Comparison of ENCODE assay signal across 13 cellular contexts in genomic region chr2:13651684-13652131, GRCh38.
A peak's percentile ranks its signal among the peaks of the same experiment; 100 is the strongest.
DNase-seq lines count a peak whose midpoint lies in the region; ATAC-seq and TF ChIP-seq lines count a peak whose summit lies in the region.
"Had no signal": no experiment of that assay in that cellular context is flagged by ENCODE, and none has a peak within 500 bp of the region (broad histone marks: within the 10 kb centered on the region; RNA-seq: fewer than 3 reads in every experiment).

No MANE protein-coding gene starts in this region.

- DNase-seq in posterior vena cava (ENCODE audit: low spot score) (no peak), COLO668 (lab: John Stamatoyannopoulos, UW; ENCODE audit: unreplicated experiment) (no peak), NCI-H526 (lab: John Stamatoyannopoulos, UW) (no peak)
- no peak for DNase-seq in activated CD8-positive, alpha-beta memory T cell treated with anti-CD3 and anti-CD28 coated beads, Interleukin-2, amount 10 ng/mL, durations not matched to agents 7 days and 5 days
- DNase-seq: activated CD8-positive, alpha-beta T cell treated with anti-CD3 and anti-CD28 coated beads, Interleukin-2, amount 10 ng/mL, durations not matched to agents 7 days and 5 days; activated gamma-delta T cell; left lung; MG63 had no signal

- intact Hi-C loops in posterior vena cava (cut with DNase I) = no loop called here

- no peak for TF ChIP-seq POLR2A in GM18505 (IDR thresholded peaks at IDR 0.05; ENCODE audit: borderline replicate concordance, extremely low read depth, insufficient read depth, insufficient read length)

- no peak overlapping the region for H3K27ac Mint-ChIP-seq in activated CD8-positive, alpha-beta memory T cell treated with anti-CD3 and anti-CD28 coated beads, Interleukin-2, amount 10 ng/mL, durations not matched to agents 7 days and 5 days
- H3K27ac Mint-ChIP-seq: activated CD8-positive, alpha-beta T cell treated with anti-CD3 and anti-CD28 coated beads, Interleukin-2, amount 10 ng/mL, durations not matched to agents 7 days and 5 days; dendritic cell treated with granulocyte-macrophage colony-stimulating factor and Interleukin-4, amounts not matched to agents 40 ng/mL and 50 ng/mL, for 4 days had no signal

- H3K4me3 Mint-ChIP-seq in activated CD8-positive, alpha-beta memory T cell treated with anti-CD3 and anti-CD28 coated beads, Interleukin-2, amount 10 ng/mL, durations not matched to agents 7 days and 5 days = no peak overlapping the region
- H3K4me3 Mint-ChIP-seq: activated CD8-positive, alpha-beta T cell treated with anti-CD3 and anti-CD28 coated beads, Interleukin-2, amount 10 ng/mL, durations not matched to agents 7 days and 5 days; dendritic cell treated with granulocyte-macrophage colony-stimulating factor and Interleukin-4, amounts not matched to agents 40 ng/mL and 50 ng/mL, for 4 days had no signal

- H3K36me3 Mint-ChIP-seq in activated CD8-positive, alpha-beta memory T cell treated with anti-CD3 and anti-CD28 coated beads, Interleukin-2, amount 10 ng/mL, durations not matched to agents 7 days and 5 days = no peaks in the 10 kb centered on the region

- CTCF ChIA-PET in activated CD8-positive, alpha-beta memory T cell treated with anti-CD3 and anti-CD28 coated beads, Interleukin-2, amount 10 ng/mL, durations not matched to agents 7 days and 5 days (lab: Charles Lee) = no interaction called here

- no peaks in the 10 kb centered on the region for H3K4me1 Mint-ChIP-seq in activated CD8-positive, alpha-beta memory T cell treated with anti-CD3 and anti-CD28 coated beads, Interleukin-2, amount 10 ng/mL, durations not matched to agents 7 days and 5 days

- ATAC-seq in GM18505 (IDR thresholded peaks at IDR 0.05; ENCODE audit: unreplicated experiment) (peak; percentile 61), GM19397 (IDR thresholded peaks at IDR 0.05; ENCODE audit: unreplicated experiment) (peak; percentile 67), HG02763 (IDR thresholded peaks at IDR 0.05; ENCODE audit: unreplicated experiment) (peak; percentile 64), HG03457 (IDR thresholded peaks at IDR 0.05; ENCODE audit: unreplicated experiment) (peak; percentile 74)
- ATAC-seq in activated CD8-positive, alpha-beta memory T cell treated with anti-CD3 and anti-CD28 coated beads, Interleukin-2, amount 10 ng/mL, durations not matched to agents 7 days and 5 days = no peak
- ATAC-seq: activated CD8-positive, alpha-beta T cell treated with anti-CD3 and anti-CD28 coated beads, Interleukin-2, amount 10 ng/mL, durations not matched to agents 7 days and 5 days; left lung had no signal

- no peaks in the 10 kb centered on the region for H3K27me3 Mint-ChIP-seq in activated CD8-positive, alpha-beta memory T cell treated with anti-CD3 and anti-CD28 coated beads, Interleukin-2, amount 10 ng/mL, durations not matched to agents 7 days and 5 days
- H3K27me3 Mint-ChIP-seq: dendritic cell treated with granulocyte-macrophage colony-stimulating factor and Interleukin-4, amounts not matched to agents 40 ng/mL and 50 ng/mL, for 4 days had no signal

- H3K9me3 Mint-ChIP-seq in activated CD8-positive, alpha-beta memory T cell treated with anti-CD3 and anti-CD28 coated beads, Interleukin-2, amount 10 ng/mL, durations not matched to agents 7 days and 5 days (ENCODE audit: low read depth) = peaks cover 2% of the 10 kb centered on the region
